1 cellular context compared by ENCODE assay signal in the genomic region with DNA sequence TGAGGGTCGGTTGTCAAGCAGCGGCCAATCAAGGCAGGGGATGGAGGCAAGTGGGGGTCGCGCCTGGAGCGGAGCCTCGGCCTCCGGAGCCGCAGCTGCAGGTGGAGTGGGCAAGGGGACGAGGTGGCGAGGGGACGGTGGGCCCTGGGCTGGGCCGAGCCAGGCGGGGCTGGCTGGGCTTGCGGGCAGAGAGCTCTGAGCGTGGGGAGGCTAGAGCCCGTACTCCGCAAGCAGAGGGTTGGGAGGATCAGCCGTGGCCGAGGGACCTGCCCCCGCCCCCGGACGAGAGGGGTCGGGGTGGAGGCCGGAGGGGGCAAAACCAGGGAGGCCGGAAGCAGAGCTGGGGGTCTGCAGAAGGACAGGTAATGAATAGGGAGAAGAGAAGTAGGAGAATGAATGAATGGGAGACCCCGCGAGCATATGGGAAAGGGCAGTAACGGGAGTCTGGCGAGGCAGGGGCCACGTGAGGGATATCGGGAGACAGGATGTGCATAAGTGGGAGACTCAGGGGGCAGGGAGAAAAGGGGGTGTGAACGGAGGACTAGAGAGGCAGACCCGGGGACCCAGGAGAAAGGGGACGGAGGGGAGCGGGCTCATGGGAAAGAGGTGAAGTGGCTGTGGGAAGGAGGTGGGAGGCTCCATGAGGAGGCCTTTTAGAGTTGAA.
TF ChIP-seq lines count a peak whose summit lies in the region.

A gene with protein sequence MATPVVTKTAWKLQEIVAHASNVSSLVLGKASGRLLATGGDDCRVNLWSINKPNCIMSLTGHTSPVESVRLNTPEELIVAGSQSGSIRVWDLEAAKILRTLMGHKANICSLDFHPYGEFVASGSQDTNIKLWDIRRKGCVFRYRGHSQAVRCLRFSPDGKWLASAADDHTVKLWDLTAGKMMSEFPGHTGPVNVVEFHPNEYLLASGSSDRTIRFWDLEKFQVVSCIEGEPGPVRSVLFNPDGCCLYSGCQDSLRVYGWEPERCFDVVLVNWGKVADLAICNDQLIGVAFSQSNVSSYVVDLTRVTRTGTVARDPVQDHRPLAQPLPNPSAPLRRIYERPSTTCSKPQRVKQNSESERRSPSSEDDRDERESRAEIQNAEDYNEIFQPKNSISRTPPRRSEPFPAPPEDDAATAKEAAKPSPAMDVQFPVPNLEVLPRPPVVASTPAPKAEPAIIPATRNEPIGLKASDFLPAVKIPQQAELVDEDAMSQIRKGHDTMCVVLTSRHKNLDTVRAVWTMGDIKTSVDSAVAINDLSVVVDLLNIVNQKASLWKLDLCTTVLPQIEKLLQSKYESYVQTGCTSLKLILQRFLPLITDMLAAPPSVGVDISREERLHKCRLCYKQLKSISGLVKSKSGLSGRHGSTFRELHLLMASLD (plus strand): TSS at position 16 of the 664 bp plus-strand sequence. CDS start 1,474 bp downstream, outside the sequence.

TF ChIP-seq in K562, 482 proteins besides CTCF, POLR2A, EP300 and RAD21 (continued from another document):
- TF ChIP-seq, protein P1, sequence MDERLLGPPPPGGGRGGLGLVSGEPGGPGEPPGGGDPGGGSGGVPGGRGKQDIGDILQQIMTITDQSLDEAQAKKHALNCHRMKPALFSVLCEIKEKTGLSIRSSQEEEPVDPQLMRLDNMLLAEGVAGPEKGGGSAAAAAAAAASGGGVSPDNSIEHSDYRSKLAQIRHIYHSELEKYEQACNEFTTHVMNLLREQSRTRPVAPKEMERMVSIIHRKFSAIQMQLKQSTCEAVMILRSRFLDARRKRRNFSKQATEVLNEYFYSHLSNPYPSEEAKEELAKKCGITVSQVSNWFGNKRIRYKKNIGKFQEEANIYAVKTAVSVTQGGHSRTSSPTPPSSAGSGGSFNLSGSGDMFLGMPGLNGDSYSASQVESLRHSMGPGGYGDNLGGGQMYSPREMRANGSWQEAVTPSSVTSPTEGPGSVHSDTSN (CRISPR knock-in tag; IDR thresholded peaks at IDR 0.05; ENCODE audit: low read depth), result no peak
- TF ChIP-seq, protein P1 (tag; conservative IDR thresholded peaks at IDR 0.05; ENCODE audit: low read depth), result no peak
- TF ChIP-seq ZNF551 (CRISPR knock-in tag; IDR thresholded peaks at IDR 0.05), result no peak
- TF ChIP-seq, protein P2, sequence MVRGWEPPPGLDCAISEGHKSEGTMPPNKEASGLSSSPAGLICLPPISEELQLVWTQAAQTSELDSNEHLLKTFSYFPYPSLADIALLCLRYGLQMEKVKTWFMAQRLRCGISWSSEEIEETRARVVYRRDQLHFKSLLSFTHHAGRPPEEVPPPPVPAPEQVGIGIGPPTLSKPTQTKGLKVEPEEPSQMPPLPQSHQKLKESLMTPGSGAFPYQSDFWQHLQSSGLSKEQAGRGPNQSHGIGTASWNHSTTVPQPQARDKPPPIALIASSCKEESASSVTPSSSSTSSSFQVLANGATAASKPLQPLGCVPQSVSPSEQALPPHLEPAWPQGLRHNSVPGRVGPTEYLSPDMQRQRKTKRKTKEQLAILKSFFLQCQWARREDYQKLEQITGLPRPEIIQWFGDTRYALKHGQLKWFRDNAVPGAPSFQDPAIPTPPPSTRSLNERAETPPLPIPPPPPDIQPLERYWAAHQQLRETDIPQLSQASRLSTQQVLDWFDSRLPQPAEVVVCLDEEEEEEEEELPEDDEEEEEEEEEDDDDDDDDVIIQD (CRISPR knock-in tag; IDR thresholded peaks at IDR 0.05), result no peak
- TF ChIP-seq, protein P3, sequence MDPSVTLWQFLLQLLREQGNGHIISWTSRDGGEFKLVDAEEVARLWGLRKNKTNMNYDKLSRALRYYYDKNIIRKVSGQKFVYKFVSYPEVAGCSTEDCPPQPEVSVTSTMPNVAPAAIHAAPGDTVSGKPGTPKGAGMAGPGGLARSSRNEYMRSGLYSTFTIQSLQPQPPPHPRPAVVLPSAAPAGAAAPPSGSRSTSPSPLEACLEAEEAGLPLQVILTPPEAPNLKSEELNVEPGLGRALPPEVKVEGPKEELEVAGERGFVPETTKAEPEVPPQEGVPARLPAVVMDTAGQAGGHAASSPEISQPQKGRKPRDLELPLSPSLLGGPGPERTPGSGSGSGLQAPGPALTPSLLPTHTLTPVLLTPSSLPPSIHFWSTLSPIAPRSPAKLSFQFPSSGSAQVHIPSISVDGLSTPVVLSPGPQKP (CRISPR knock-in tag; IDR thresholded peaks at IDR 0.05), result no peak
TF ChIP-seq in K562: peak in this region for 29.
